In the genomic region with DNA sequence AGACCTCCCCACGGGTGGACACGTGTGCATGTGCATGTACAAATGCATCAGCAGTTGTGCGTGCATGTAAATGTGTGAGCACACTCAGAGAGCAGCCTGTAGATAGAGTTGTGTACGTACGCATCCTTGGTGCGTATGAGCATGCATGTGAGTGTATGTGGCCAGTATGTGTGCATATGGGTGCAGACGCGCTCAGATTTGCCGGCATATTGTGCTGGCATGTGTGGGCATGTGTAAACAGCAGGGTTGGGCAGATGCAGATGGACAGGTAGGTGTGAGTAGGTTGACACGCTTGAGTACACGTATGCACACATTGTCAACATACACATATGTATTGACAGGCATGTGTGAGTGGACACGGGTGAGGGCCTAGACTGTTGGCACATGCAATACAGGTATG, we compare ENCODE assay signal across 17 cellular contexts. TPM values are rescaled to one million over a fixed set of nuclear protein-coding genes. Genes with fewer than 3 reads are reported as not detected.
DNase-seq lines count a peak whose midpoint lies in the region; ATAC-seq, FAIRE-seq and TF ChIP-seq lines count a peak whose summit lies in the region.
"Had no signal": no experiment of that assay in that cellular context is flagged by ENCODE, and none has a peak within 500 bp of the region (broad histone marks: within the 10 kb centered on the region; RNA-seq: fewer than 3 reads in every experiment).

No MANE protein-coding gene starts in this region.

- no peaks in the 10 kb centered on the region for H3K4me1 ChIP-seq in GM12878 (ENCODE audit: control insufficient read depth, insufficient read depth, low read length)
- peaks cover 29% of the 10 kb centered on the region for H3K4me1 ChIP-seq in endodermal cell (ENCODE audit: control insufficient read depth, insufficient read depth, low read length)
- peaks cover 12% of the 10 kb centered on the region for H3K4me1 ChIP-seq in keratinocyte (ENCODE audit: control insufficient read depth, extremely low read depth, insufficient read depth, low read length)

- DNase-seq in GM12878 (ENCODE audit: low read depth, low spot score) (no peak), endodermal cell (no peak), keratinocyte (ENCODE audit: low read depth, low spot score) (peak; percentile 53), dorsolateral prefrontal cortex (no peak)
- no peak for DNase-seq in stimulated activated naive CD8-positive, alpha-beta T cell treated with anti-CD3 and anti-CD28 coated beads, Interleukin-15, amount 100 ng/mL, for 72 hours
- DNase-seq: C1 segment of cervical spinal cord; CD4-positive, alpha-beta memory T cell; DMS 273 treated with DMSO at 0.1 percent for 48 hours; DMS79; GOT3; H7; HCEC 1CT had no signal

- WGBS in GM12878 (ENCODE audit: insufficient coverage, insufficient replicate concordance, low lambda C conversion rate, missing lambda C conversion rate), result 52% methylated on average over 12 of the region's 12 CpGs
- WGBS in endodermal cell (ENCODE audit: insufficient coverage in 1 of 2, insufficient read length in 1 of 2), 2 experiments, result 93 to 95% methylated on average over 11 to 12 of the region's 12 CpGs

- no peak for TF ChIP-seq EP300 in GM12878 (IDR thresholded peaks at IDR 0.05; ENCODE audit: borderline replicate concordance in 1 of 2, control insufficient read depth in 1 of 2, low read depth in 2 of 2, low read length in 2 of 2)

- no peak overlapping the region for H3K4me3 Mint-ChIP-seq in endodermal cell
- H3K4me3 Mint-ChIP-seq in stimulated activated naive CD8-positive, alpha-beta T cell treated with anti-CD3 and anti-CD28 coated beads, Interleukin-15, amount 100 ng/mL, for 72 hours, result no peak overlapping the region
- H3K4me3 Mint-ChIP-seq: CD4-positive, alpha-beta memory T cell had no signal

- no peaks in the 10 kb centered on the region for H3K9me3 Mint-ChIP-seq in endodermal cell
- no peaks in the 10 kb centered on the region for H3K9me3 Mint-ChIP-seq in stimulated activated naive CD8-positive, alpha-beta T cell treated with anti-CD3 and anti-CD28 coated beads, Interleukin-15, amount 100 ng/mL, for 72 hours
- H3K9me3 Mint-ChIP-seq: CD4-positive, alpha-beta memory T cell had no signal

- RAD21 ChIA-PET in GM12878 (lab: Charles Lee; ENCODE audit: unreplicated experiment), result no interaction called here

- no peak for ATAC-seq in GM12878
- ATAC-seq in HG02642 (IDR thresholded peaks at IDR 0.05; ENCODE audit: poor library complexity, unreplicated experiment), result no peak
- no peak for ATAC-seq in stimulated activated naive CD8-positive, alpha-beta T cell treated with anti-CD3 and anti-CD28 coated beads, Interleukin-15, amount 100 ng/mL, for 72 hours

- intact Hi-C loops in GM12878 (cut with micrococcal nuclease; ENCODE audit: unreplicated experiment), result no loop called here
- intact Hi-C loops in dorsolateral prefrontal cortex (cut with DNase I), result no loop called here

- H3K27me3 Mint-ChIP-seq in endodermal cell (ENCODE audit: insufficient read depth), result peaks cover 26% of the 10 kb centered on the region
- H3K27me3 Mint-ChIP-seq in stimulated activated naive CD8-positive, alpha-beta T cell treated with anti-CD3 and anti-CD28 coated beads, Interleukin-15, amount 100 ng/mL, for 72 hours, result peaks cover 39% of the 10 kb centered on the region

- CTCF ChIA-PET in GM12878 (lab: Yijun Ruan, JAX), result no interaction called here

- no peak overlapping the region for H3K4me3 ChIP-seq in GM12878
- H3K4me3 ChIP-seq in endodermal cell (ENCODE audit: low read length), result no peak overlapping the region
- H3K4me3 ChIP-seq in keratinocyte (ENCODE audit: control insufficient read depth in 2 of 3, extremely low read depth in 1 of 3, insufficient read depth in 2 of 3, low read depth in 1 of 3, low read length in 3 of 3), result no peak overlapping the region
- no peak overlapping the region for H3K4me3 ChIP-seq in dorsolateral prefrontal cortex

- POLR2A ChIA-PET in GM12878 (lab: Charles Lee), result no interaction called here

- in situ Hi-C loops in GM12878 (cut with MboI), result no loop called here

- H3K79me2 ChIP-seq in GM12878 (ENCODE audit: control insufficient read depth, insufficient read depth, low read length) (no peaks in the 10 kb centered on the region), keratinocyte (ENCODE audit: control insufficient read depth, insufficient read depth, low read length) (no peaks in the 10 kb centered on the region)

- no peaks in the 10 kb centered on the region for H3K9me1 ChIP-seq in keratinocyte (ENCODE audit: control insufficient read depth, extremely low read depth, insufficient read depth, low read length)

- dilution Hi-C loops in keratinocyte (cut with MboI; ENCODE audit: extremely low pct_ligation_motif_present, low sequenced_read_pairs), result no loop called here

- H3K9me3 ChIP-seq in GM12878 (replicated peaks; ENCODE audit: control insufficient read depth, insufficient read depth, low read length), result no peaks in the 10 kb centered on the region
- no peaks in the 10 kb centered on the region for H3K9me3 ChIP-seq in endodermal cell (ENCODE audit: control insufficient read depth, low read length)
- H3K9me3 ChIP-seq in keratinocyte (ENCODE audit: control insufficient read depth, low read depth, low read length), result no peaks in the 10 kb centered on the region

- H3K27me3 ChIP-seq in GM12878 (replicated peaks in 1 of 2; ENCODE audit: control insufficient read depth in 2 of 2, insufficient read depth in 2 of 2, low read length in 1 of 2) (peaks cover 14% of the 10 kb centered on the region in 2 experiments; a peak in 3 of 4 replicates), endodermal cell (ENCODE audit: control insufficient read depth, insufficient read depth, low read length, poor library complexity, severe bottlenecking) (no peaks in the 10 kb centered on the region), keratinocyte (ENCODE audit: control insufficient read depth, extremely low read depth, insufficient read depth, low read length) (peaks cover 5% of the 10 kb centered on the region), dorsolateral prefrontal cortex (peaks cover 0 to 75% (median 28%) of the 10 kb centered on the region in 45 donors)

- FAIRE-seq in GM12878 (lab: Jason Lieb, UNC) (no peak), keratinocyte (lab: Jason Lieb, UNC) (no peak)
- FAIRE-seq: D721Med, GM18507 had no signal

- no peak for TF ChIP-seq POLR2A in GM12878 (IDR thresholded peaks at IDR 0.05; ENCODE audit: low read depth, low read length)

- H3K9ac ChIP-seq in GM12878 (ENCODE audit: control insufficient read depth, insufficient read depth, low read length) (no peak overlapping the region), endodermal cell (ENCODE audit: extremely low read depth, low read length, poor library complexity, severe bottlenecking) (no peak overlapping the region), keratinocyte (ENCODE audit: control insufficient read depth, extremely low read depth, insufficient read depth, low read length) (no peak overlapping the region)

- TF ChIP-seq CTCF in GM12878 (IDR thresholded peaks at IDR 0.05 in 2 of 3, conservative IDR thresholded peaks at IDR 0.05 in 1 of 3; ENCODE audit: control insufficient read depth in 2 of 3, extremely low read depth in 1 of 3, insufficient read depth in 1 of 3, low read depth in 3 of 3, low read length in 3 of 3) (no peak), endodermal cell (conservative IDR thresholded peaks at IDR 0.05) (no peak), keratinocyte (optimal IDR thresholded peaks at IDR 0.05 in 1 of 3, IDR thresholded peaks at IDR 0.05 in 1 of 3, conservative IDR thresholded peaks at IDR 0.05 in 1 of 3; ENCODE audit: extremely low read depth in 1 of 3, insufficient read depth in 2 of 3, low read length in 3 of 3) (no peak), dorsolateral prefrontal cortex (IDR thresholded peaks at IDR 0.05 in 54 of 56, conservative IDR thresholded peaks at IDR 0.05 in 2 of 56; ENCODE audit: low read depth in 1 of 56, partially characterized antibody in 56 of 56) (no peak)

- TF ChIP-seq RAD21 in GM12878 (IDR thresholded peaks at IDR 0.05; ENCODE audit: insufficient read depth, low read depth, low read length), result no peak

- no peak overlapping the region for H2AFZ ChIP-seq in GM12878 (ENCODE audit: control insufficient read depth, low read depth, low read length)
- no peak overlapping the region for H2AFZ ChIP-seq in keratinocyte (ENCODE audit: control insufficient read depth, low read length)

- no peaks in the 10 kb centered on the region for H3K36me3 Mint-ChIP-seq in endodermal cell (ENCODE audit: low read depth)
- H3K36me3 Mint-ChIP-seq: CD4-positive, alpha-beta memory T cell had no signal

- peaks cover 33% of the 10 kb centered on the region for H3K4me1 Mint-ChIP-seq in endodermal cell
- peaks cover 15% of the 10 kb centered on the region for H3K4me1 Mint-ChIP-seq in stimulated activated naive CD8-positive, alpha-beta T cell treated with anti-CD3 and anti-CD28 coated beads, Interleukin-15, amount 100 ng/mL, for 72 hours

- H3K27ac Mint-ChIP-seq in endodermal cell, result no peak overlapping the region
- H3K27ac Mint-ChIP-seq in stimulated activated naive CD8-positive, alpha-beta T cell treated with anti-CD3 and anti-CD28 coated beads, Interleukin-15, amount 100 ng/mL, for 72 hours, result no peak overlapping the region
- H3K27ac Mint-ChIP-seq: CD4-positive, alpha-beta memory T cell had no signal

- H4K20me1 ChIP-seq in GM12878 (ENCODE audit: control insufficient read depth, insufficient read depth), result no peaks in the 10 kb centered on the region
- no peaks in the 10 kb centered on the region for H4K20me1 ChIP-seq in keratinocyte (ENCODE audit: control insufficient read depth, extremely low read depth, insufficient read depth, low read length)

- H3K36me3 ChIP-seq in GM12878 (ENCODE audit: control insufficient read depth in 2 of 2, insufficient read depth in 2 of 2, low read length in 1 of 2) (no peaks in the 10 kb centered on the region), endodermal cell (ENCODE audit: control insufficient read depth, insufficient read depth, low read length) (no peaks in the 10 kb centered on the region), keratinocyte (ENCODE audit: control insufficient read depth in 2 of 2, extremely low read depth in 1 of 2, insufficient read depth in 2 of 2, low read length in 2 of 2) (no peaks in the 10 kb centered on the region)

- SMC1A ChIA-PET in GM12878 (lab: Charles Lee; ENCODE audit: uncharacterized antibody, unreplicated experiment), result no interaction called here

- BruUV-seq in GM12878 (replicated peaks; lab: Mats Ljungman, UMichigan), result no TSS peak

- H3K4me2 ChIP-seq in GM12878 (ENCODE audit: control insufficient read depth, insufficient read depth) (no peak overlapping the region), keratinocyte (ENCODE audit: control insufficient read depth, extremely low read depth, insufficient read depth, low read depth, low read length) (no peak overlapping the region)

- no peak overlapping the region for H3K27ac ChIP-seq in GM12878 (ENCODE audit: control insufficient read depth, insufficient read depth)
- peak overlapping the region; percentile 94 for H3K27ac ChIP-seq in endodermal cell (ENCODE audit: low read depth, low read length)
- no peak overlapping the region for H3K27ac ChIP-seq in keratinocyte (ENCODE audit: control insufficient read depth, insufficient read depth, low read length)
- no peak overlapping the region for H3K27ac ChIP-seq in dorsolateral prefrontal cortex

RNA-seq across cellular contexts. Expression of a gene that starts 56.5 kb away (rescaled TPM):
- total RNA-seq in GM12878 (2013; cell fraction: nucleolus; rRNA removed), result not detected in 2 replicates
- total RNA-seq in GM12878 (2014; rRNA removed) (not detected in 2 replicates), GM12878 (2014; rRNA removed; fragmentation: Illumina TruSeq; extraction: Trizol) (not detected in 2 replicates), GM12878 (2021) (0.03 TPM in 1 of 2 replicates, not detected in the other), endodermal cell (10 to 100 TPM; 11.1 to 11.4 TPM), dorsolateral prefrontal cortex (under 1 TPM in 12 of 120 experiments, not detected in 108; 0.06 to 0.70 (median 0.18) TPM)
- not detected for polyA plus RNA-seq in GM12878 (2011; ENCODE audit: low read depth)
- polyA plus RNA-seq in GM12878 (2011; rRNA removed) (not detected in 2 replicates), GM12878 (2014; fragmentation: Illumina TruSeq; extraction: Trizol) (not detected in 2 replicates), GM12878 (2014; fragmentation: Nextera tagmentation; extraction: Ambion mirVana) (not detected), GM12878 (2014; rRNA removed) (not detected in 2 replicates), GM12878 (2016; fragmentation: Nextera tagmentation; extraction: Ambion mirVana) (not detected), keratinocyte (0.24 to 0.59 TPM (median 0.54 TPM) in 3 replicates)
- not detected in 2 replicates for polyA plus RNA-seq in GM12878 (2011; cell fraction: cytosol; rRNA removed)
- polyA plus RNA-seq in GM12878 (2011; cell fraction: nucleus; rRNA removed), result not detected in 2 replicates
- polyA plus RNA-seq in GM12878 (2012), result not detected in 2 replicates
- not detected in 2 replicates for polyA minus RNA-seq in GM12878 (2011; rRNA and poly(A)+ RNA removed)
- not detected in 2 replicates for polyA minus RNA-seq in GM12878 (2011; cell fraction: cytosol; rRNA and poly(A)+ RNA removed)
- polyA minus RNA-seq in GM12878 (2011; cell fraction: nucleus; rRNA and poly(A)+ RNA removed), result not detected in 2 replicates
- 15.4 TPM for polyA plus RNA-seq in endodermal cell (2013, experiment 1 of 2)
- 14.7 TPM for polyA plus RNA-seq in endodermal cell (2013, experiment 2 of 2)
- 0.25 TPM for polyA plus RNA-seq in keratinocyte (2011; ENCODE audit: low read depth)
- polyA plus RNA-seq in keratinocyte (2011; cell fraction: cytosol; rRNA removed), result 0.43 and 0.75 TPM in 2 replicates
- 2.0 and 2.1 TPM in 2 replicates for polyA plus RNA-seq in keratinocyte (2011; cell fraction: nucleus; rRNA removed)
- polyA plus RNA-seq in keratinocyte (2012; ENCODE audit: low replicate concordance), result 0.47 and 1.6 TPM in 2 replicates
- 0.46 to 1.9 TPM (median 0.70 TPM) in 3 replicates for polyA minus RNA-seq in keratinocyte
- 0.96 TPM for polyA minus RNA-seq in keratinocyte (2011; cell fraction: cytosol; rRNA and poly(A)+ RNA removed)
- 0.53 and 0.85 TPM in 2 replicates for polyA minus RNA-seq in keratinocyte (2011; cell fraction: nucleus; rRNA and poly(A)+ RNA removed)
- total RNA-seq: A673; CD4-positive, alpha-beta memory T cell had no signal
- polyA plus RNA-seq: BJ; CD4-positive, alpha-beta memory T cell had no signal

Comparison
In these comparisons a context has a peak if more than half of its experiments do, and no peak if none do; other contexts are left out.
1. RNA of a gene that starts 56.5 kb away (total RNA-seq): 11.1 to 11.4 TPM in endodermal cell; 0.03 TPM in GM12878 and 0.06 to 0.70 TPM in dorsolateral prefrontal cortex; every median in the first group is over 4 times any median in the second.